Comparison of ENCODE assay signal across 16 cellular contexts in the genomic region with DNA sequence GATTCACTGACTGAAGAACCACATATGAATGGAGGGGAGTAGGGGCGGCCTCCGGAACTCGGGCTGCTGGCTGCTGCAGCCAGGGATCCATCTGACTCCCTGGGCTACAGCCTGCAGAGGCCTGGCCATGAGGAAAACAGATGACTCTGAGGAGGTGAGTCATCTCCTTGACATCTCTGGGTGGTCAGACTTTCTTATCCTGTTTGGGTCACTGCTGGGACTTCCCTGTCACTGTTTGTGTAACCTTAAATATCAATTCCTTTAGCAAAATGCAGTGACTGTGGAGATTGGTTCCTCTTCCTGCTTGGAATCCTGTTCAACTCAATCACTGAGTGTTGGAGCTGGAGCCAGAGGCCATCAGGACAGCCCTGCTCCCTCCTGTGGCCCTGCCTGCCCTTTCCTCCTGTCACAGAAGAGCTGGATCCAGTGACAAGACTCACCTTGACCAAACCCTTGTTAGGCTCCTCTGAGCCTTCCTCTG. TPM values are rescaled to one million over a fixed set of nuclear protein-coding genes. Genes with fewer than 3 reads are reported as not detected.
DNase-seq lines count a peak whose midpoint lies in the region; FAIRE-seq and TF ChIP-seq lines count a peak whose summit lies in the region.
"Not testable (repeated sequence)": the region's sequence is repeated elsewhere in the genome, so short reads cannot be mapped to it uniquely, and the experiment has no call there.
"Had no signal": no experiment of that assay in that cellular context is flagged by ENCODE, and none has a peak within 500 bp of the region (broad histone marks: within the 10 kb centered on the region; RNA-seq: fewer than 3 reads in every experiment).

No MANE protein-coding gene starts in this region.

- H3F3A ChIP-seq in PC-9 (ENCODE audit: insufficient read depth, low read depth): peaks cover 11% of the 10 kb centered on the region; the same call in 1 of the 2 replicates

- not testable (repeated sequence) for H3K4me3 ChIP-seq in HFF-Myc (replicated peaks; ENCODE audit: low read depth, low read length); PC-9; astrocyte (ENCODE audit: insufficient read depth, low read depth, low read length); fibroblast of lung (replicated peaks in 1 of 4; ENCODE audit: control extremely low read depth in 1 of 4, insufficient read depth in 1 of 4, low read depth in 3 of 4, low read length in 4 of 4); left ventricle myocardium inferior

- H3K4me1 Mint-ChIP-seq in astrocyte (ENCODE audit: low read depth, unreplicated experiment): peaks cover 17% of the 10 kb centered on the region
- not testable (repeated sequence) for H3K4me1 Mint-ChIP-seq in type B pancreatic cell (ENCODE audit: unreplicated experiment)

- H3K4me1 ChIP-seq in PC-9 (replicated peaks; ENCODE audit: insufficient read depth): peaks cover 41% of the 10 kb centered on the region
- not testable (repeated sequence) for H3K4me1 ChIP-seq in astrocyte (ENCODE audit: insufficient read depth, low read length); fibroblast of lung (ENCODE audit: control insufficient read depth, extremely low read depth, insufficient read depth, low read length)
- peaks cover 11% of the 10 kb centered on the region for H3K4me1 ChIP-seq in left ventricle myocardium inferior

- DNase-seq in HFF-Myc (ENCODE audit: extremely low read depth, low read depth): peak; percentile 47
- peak; percentile 59 to 77 for DNase-seq in PC-9
- DNase-seq in astrocyte (ENCODE audit: low read depth): not testable (repeated sequence)
- peak; percentile 8 to 18 for DNase-seq in fibroblast of lung (ENCODE audit: low read depth in 2 of 2)
- DNase-seq in left ventricle myocardium inferior: peak; percentile 29
- peak; percentile 22 for DNase-seq in mucosa of gallbladder (ENCODE audit: low spot score)
- peak; percentile 34 for DNase-seq in type B pancreatic cell (ENCODE audit: extremely low spot score, unreplicated experiment)

- peak overlapping the region; percentile 35; the same call in 1 of the 2 replicates for H2AFZ ChIP-seq in PC-9
- H2AFZ ChIP-seq in astrocyte (ENCODE audit: low read depth, low read length); fibroblast of lung (ENCODE audit: low read length): not testable (repeated sequence)

- H3K9me3 Mint-ChIP-seq in astrocyte (ENCODE audit: unreplicated experiment); type B pancreatic cell: not testable (repeated sequence)

- H3K4me2 ChIP-seq in PC-9 (peak overlapping the region; percentile 52), astrocyte (ENCODE audit: low read length) (peak overlapping the region; percentile 13)
- not testable (repeated sequence) for H3K4me2 ChIP-seq in fibroblast of lung (ENCODE audit: extremely low read depth, insufficient read depth, low read length)

- H3K79me2 ChIP-seq in PC-9 (ENCODE audit: low read depth); astrocyte (ENCODE audit: insufficient read depth, low read length); fibroblast of lung (ENCODE audit: control insufficient read depth, insufficient read depth, low read length): not testable (repeated sequence)

- FAIRE-seq in astrocyte (lab: Jason Lieb, UNC): not testable (repeated sequence)

- not testable (repeated sequence) for H3K36me3 Mint-ChIP-seq in astrocyte (ENCODE audit: low read depth, unreplicated experiment); type B pancreatic cell

- H4K20me1 ChIP-seq in PC-9 (ENCODE audit: insufficient read depth); astrocyte (ENCODE audit: insufficient read depth, low read length); fibroblast of lung (ENCODE audit: control insufficient read depth, extremely low read depth, insufficient read depth, low read length): not testable (repeated sequence)

- not testable (repeated sequence) for H3K4me3 Mint-ChIP-seq in astrocyte (ENCODE audit: unreplicated experiment); type B pancreatic cell

- TF ChIP-seq CTCF in C4-2B (conservative IDR thresholded peaks at IDR 0.05); HFF-Myc (IDR thresholded peaks at IDR 0.05; ENCODE audit: low read depth, low read length, missing control alignments); PC-9 (conservative IDR thresholded peaks at IDR 0.05); astrocyte (IDR thresholded peaks at IDR 0.05; ENCODE audit: insufficient read depth, low read depth, low read length); fibroblast of lung (conservative IDR thresholded peaks at IDR 0.05 in 1 of 2, IDR thresholded peaks at IDR 0.05 in 1 of 2; ENCODE audit: low read depth in 1 of 2, low read length in 2 of 2); left ventricle myocardium inferior (IDR thresholded peaks at IDR 0.05; ENCODE audit: borderline replicate concordance); type B pancreatic cell (conservative IDR thresholded peaks at IDR 0.05): not testable (repeated sequence)

- intact Hi-C loops in PC-9 (cut with micrococcal nuclease; ENCODE audit: unreplicated experiment); left ventricle myocardium inferior (cut with micrococcal nuclease): not testable (repeated sequence)

- H3K27me3 Mint-ChIP-seq in astrocyte (ENCODE audit: low read depth, unreplicated experiment): peaks cover 16% of the 10 kb centered on the region
- not testable (repeated sequence) for H3K27me3 Mint-ChIP-seq in type B pancreatic cell

- H3K9ac ChIP-seq in astrocyte (ENCODE audit: low read length); fibroblast of lung (ENCODE audit: insufficient read depth, low read length): not testable (repeated sequence)

- POLR2A ChIA-PET in PC-9 (lab: Charles Lee; ENCODE audit: unreplicated experiment): not testable (repeated sequence)

- peak overlapping the region; percentile 69 for H3K27ac Mint-ChIP-seq in astrocyte (ENCODE audit: unreplicated experiment)
- H3K27ac Mint-ChIP-seq in type B pancreatic cell: not testable (repeated sequence)

- CTCF ChIA-PET in PC-9 (lab: Charles Lee): not testable (repeated sequence)

- H3K27me3 ChIP-seq in PC-9 (ENCODE audit: insufficient read depth, low read depth); astrocyte (ENCODE audit: insufficient read depth, low read length); fibroblast of lung (ENCODE audit: control insufficient read depth, insufficient read depth, low read length); left ventricle myocardium inferior (ENCODE audit: low read depth): not testable (repeated sequence)

- H3K9me2 ChIP-seq in PC-9 (ENCODE audit: insufficient read depth): not testable (repeated sequence)

- H3K27ac ChIP-seq in C4-2B (peak overlapping the region; percentile 10; the same call in 1 of the 2 replicates), PC-9 (peak overlapping the region; percentile 89), left ventricle myocardium inferior (replicated peaks) (peak overlapping the region; percentile 67)
- not testable (repeated sequence) for H3K27ac ChIP-seq in astrocyte (ENCODE audit: low read depth, low read length); fibroblast of lung (ENCODE audit: insufficient read depth, low read length)

- H3K9me3 ChIP-seq in PC-9 (ENCODE audit: insufficient read depth, low read depth); astrocyte (ENCODE audit: insufficient read depth, low read depth, low read length); fibroblast of lung (ENCODE audit: control insufficient read depth, insufficient read depth, low read depth, low read length); left ventricle myocardium inferior (replicated peaks): not testable (repeated sequence)

- BruUV-seq in PC-9 (replicated peaks; lab: Mats Ljungman, UMichigan): not testable (repeated sequence)

- H3K36me3 ChIP-seq in PC-9 (ENCODE audit: low read depth); astrocyte (ENCODE audit: insufficient read depth, low read length); fibroblast of lung (ENCODE audit: control insufficient read depth, insufficient read depth, low read length); left ventricle myocardium inferior: not testable (repeated sequence)

RNA-seq across cellular contexts. Expression of a gene that starts 4.4 kb away (rescaled TPM):
- total RNA-seq in PC-9 (2021): 0.76 TPM in 1 of 2 replicates, not detected in the other
- total RNA-seq in astrocyte: not detected in 2 replicates
- total RNA-seq in fibroblast of lung: 3.6 TPM in 1 of 2 replicates, not detected in the other
- polyA plus RNA-seq in fibroblast of lung: 3.9 and 8.5 TPM in 2 replicates
- polyA plus RNA-seq in fibroblast of lung (2012): 6.6 and 11.7 TPM in 2 replicates
- 8.4 and 9.7 TPM in 2 replicates for polyA minus RNA-seq in fibroblast of lung (ENCODE audit: low replicate concordance)
- total RNA-seq in left ventricle myocardium inferior: not detected
- 28.7 TPM for total RNA-seq in mucosa of gallbladder
- total RNA-seq in type B pancreatic cell (ENCODE audit: low replicate concordance): 53.5 and 409 TPM in 2 replicates
- total RNA-seq: activated CD4-positive, alpha-beta memory T cell treated with anti-CD3 and anti-CD28 coated beads for 36 hours; activated naive CD8-positive, alpha-beta T cell treated with anti-CD3 and anti-CD28 coated beads for 36 hours; CD4-positive, alpha-beta memory T cell; colonic mucosa; kidney epithelial cell; naive thymus-derived CD8-positive, alpha-beta T cell; sigmoid colon; urinary bladder had no signal
- polyA plus RNA-seq: CD4-positive, alpha-beta memory T cell; naive thymus-derived CD8-positive, alpha-beta T cell had no signal
